In genomic region chr6:72374172-72374571, GRCh38 we compare ENCODE assay signal across 20 cellular contexts.
DNase-seq lines count a peak whose midpoint lies in the region; ATAC-seq, FAIRE-seq and TF ChIP-seq lines count a peak whose summit lies in the region.
"Had no signal": no experiment of that assay in that cellular context is flagged by ENCODE, and none has a peak within 500 bp of the region (broad histone marks: within the 10 kb centered on the region; RNA-seq: fewer than 3 reads in every experiment).

No MANE protein-coding gene starts in this region.

- in situ Hi-C loops in HepG2 (cut with HindIII; ENCODE audit: extremely low pct_ligation_motif_present, low pct_unique_long_range_greater_than_20kb), result no loop called here
- in situ Hi-C loops in K562 (cut with MboI), result no loop called here

- POLR2A ChIA-PET in HepG2 (lab: Yijun Ruan, JAX), result no interaction called here
- POLR2A ChIA-PET in K562 (lab: Yijun Ruan, JAX), result interaction anchor here (1.2 to 1.5 kb wide), 2 partner anchors 8 to 18 kb away, joined by 3 read pairs; no protein-coding TSS in a partner anchor

- H3K27me3 ChIP-seq in HepG2 (ENCODE audit: control insufficient read depth in 1 of 2, insufficient read depth in 2 of 2, low read length in 2 of 2), result no peaks in the 10 kb centered on the region
- no peaks in the 10 kb centered on the region for H3K27me3 ChIP-seq in right lobe of liver
- no peaks in the 10 kb centered on the region for H3K27me3 ChIP-seq in SJCRH30
- H3K27me3 ChIP-seq in K562 (ENCODE audit: control insufficient read depth in 2 of 2, insufficient read depth in 2 of 2, low read length in 2 of 2), result peaks cover 0 to 5% of the 10 kb centered on the region in 2 experiments; a peak in 2 of 5 replicates
- H3K27me3 ChIP-seq in right atrium auricular region, result no peaks in the 10 kb centered on the region
- H3K27me3 ChIP-seq: BE2C; BLaER1 treated with 17β-estradiol and CSF1 and Interleukin-3, amounts not matched to agents 10 nM and 100 nM had no signal

- ATAC-seq in HepG2, result no peak
- no peak for ATAC-seq in right lobe of liver
- ATAC-seq in K562, result no peak
- ATAC-seq in GM19035 (IDR thresholded peaks at IDR 0.05; ENCODE audit: unreplicated experiment), result no peak
- ATAC-seq: HCT116 had no signal

- DNase-seq in HepG2 (ENCODE audit: low spot score), result no peak
- no peak for DNase-seq in right lobe of liver
- no peak for DNase-seq in SJCRH30
- no peak for DNase-seq in K562 (ENCODE audit: extremely low read depth in 1 of 4, low spot score in 3 of 4)
- no peak for DNase-seq in COLO829 (ENCODE audit: low spot score)
- DNase-seq in right atrium auricular region (ENCODE audit: low spot score), result no peak
- DNase-seq: ACHN; AML-193; BE2C; Calu3; CD4-positive, alpha-beta T cell; CD8-positive, alpha-beta memory T cell; DND-41 had no signal

- no peaks in the 10 kb centered on the region for H3K79me2 ChIP-seq in HepG2 (ENCODE audit: insufficient read depth, low read length)
- no peaks in the 10 kb centered on the region for H3K79me2 ChIP-seq in K562 (ENCODE audit: control insufficient read depth, insufficient read depth, low read length)

- H3K4me3 ChIP-seq in HepG2 (replicated peaks in 1 of 3; ENCODE audit: insufficient read depth in 1 of 3, low read depth in 2 of 3, low read length in 3 of 3) (no peak overlapping the region), right lobe of liver (no peak overlapping the region), SJCRH30 (no peak overlapping the region), K562 (no peak overlapping the region), right atrium auricular region (no peak overlapping the region)
- H3K4me3 ChIP-seq: BLaER1 treated with 17β-estradiol and CSF1 and Interleukin-3, amounts not matched to agents 10 nM and 100 nM; GM23338 had no signal

- no peak overlapping the region for H3K27ac ChIP-seq in HepG2 (ENCODE audit: extremely low read length, insufficient read depth, low read length)
- no peak overlapping the region for H3K27ac ChIP-seq in right lobe of liver
- H3K27ac ChIP-seq in SJCRH30, result peak overlapping the region; percentile 27
- no peak overlapping the region for H3K27ac ChIP-seq in K562 (ENCODE audit: extremely low read depth, low read depth, low read length)
- H3K27ac ChIP-seq in right atrium auricular region, result no peak overlapping the region
- H3K27ac ChIP-seq: 22Rv1; BLaER1 treated with 17β-estradiol and CSF1 and Interleukin-3, amounts not matched to agents 10 nM and 100 nM had no signal

- 46% methylated on average over 3 of the region's 3 CpGs for WGBS in HepG2 (ENCODE audit: low lambda C conversion rate)
- WGBS in right lobe of liver (ENCODE audit: insufficient coverage, low coverage, low lambda C conversion rate, missing lambda C conversion rate), result 73% methylated on average over 3 of the region's 3 CpGs
- 0% methylated on average over 3 of the region's 3 CpGs for WGBS in K562 (ENCODE audit: insufficient coverage, low coverage, missing lambda C conversion rate)

- TF ChIP-seq CTCF in HepG2 (CRISPR knock-in tag; IDR thresholded peaks at IDR 0.05) (no peak), right lobe of liver (IDR thresholded peaks at IDR 0.05) (no peak), K562 (IDR thresholded peaks at IDR 0.05 in 2 of 3, conservative IDR thresholded peaks at IDR 0.05 in 1 of 3; ENCODE audit: insufficient read depth in 2 of 3, low read depth in 1 of 3, low read length in 3 of 3) (no peak), right atrium auricular region (IDR thresholded peaks at IDR 0.05) (no peak)

- no peaks in the 10 kb centered on the region for H3K36me3 ChIP-seq in HepG2 (replicated peaks in 1 of 2; ENCODE audit: control insufficient read depth in 1 of 2, insufficient read depth in 2 of 2, low read length in 2 of 2)
- H3K36me3 ChIP-seq in right lobe of liver, result no peaks in the 10 kb centered on the region
- H3K36me3 ChIP-seq in SJCRH30, result no peaks in the 10 kb centered on the region
- no peaks in the 10 kb centered on the region for H3K36me3 ChIP-seq in K562 (ENCODE audit: control insufficient read depth, insufficient read depth, low read length)
- H3K36me3 ChIP-seq in right atrium auricular region, result no peaks in the 10 kb centered on the region
- H3K36me3 ChIP-seq: BE2C; BLaER1 treated with 17β-estradiol and CSF1 and Interleukin-3, amounts not matched to agents 10 nM and 100 nM had no signal

- no peak for TF ChIP-seq EP300 in HepG2 (IDR thresholded peaks at IDR 0.05; ENCODE audit: low read depth in 2 of 2, low read length in 2 of 2)
- no peak for TF ChIP-seq EP300 in HepG2 (CRISPR knock-in tag; IDR thresholded peaks at IDR 0.05; ENCODE audit: borderline replicate concordance)
- no peak for TF ChIP-seq EP300 in K562 (IDR thresholded peaks at IDR 0.05; ENCODE audit: low read length)

- CTCF ChIA-PET in HepG2 (lab: Yijun Ruan, JAX; ENCODE audit: low intra/inter-chr PET ratio, low total read pairs) (no interaction called here), K562 (lab: Yijun Ruan, JAX; ENCODE audit: low intra/inter-chr PET ratio) (interaction anchor here (0.6 kb wide), 1 partner anchor 983 kb away, joined by 3 read pairs; no protein-coding TSS in a partner anchor)

- FAIRE-seq in HepG2 (lab: Jason Lieb, UNC) (no peak), K562 (lab: Jason Lieb, UNC) (no peak)
- FAIRE-seq: A204.1, G401.6 had no signal

- H3K9me3 ChIP-seq in HepG2 (ENCODE audit: low read length) (no peaks in the 10 kb centered on the region), right lobe of liver (no peaks in the 10 kb centered on the region), SJCRH30 (replicated peaks) (no peaks in the 10 kb centered on the region), K562 (replicated peaks; ENCODE audit: control insufficient read depth, insufficient read depth, low read depth, low read length) (no peaks in the 10 kb centered on the region), right atrium auricular region (no peaks in the 10 kb centered on the region)
- H3K9me3 ChIP-seq: BE2C; BLaER1 treated with 17β-estradiol and CSF1 and Interleukin-3, amounts not matched to agents 10 nM and 100 nM had no signal

- H3K4me2 ChIP-seq in HepG2 (ENCODE audit: low read depth, low read length), result no peak overlapping the region
- H3K4me2 ChIP-seq in K562 (ENCODE audit: insufficient read depth, low read length), result no peak overlapping the region
- H3K4me2 ChIP-seq: BLaER1 treated with 17β-estradiol and CSF1 and Interleukin-3, amounts not matched to agents 10 nM and 100 nM; GM23338 had no signal

- H3K4me1 ChIP-seq in HepG2 (ENCODE audit: insufficient read depth, low read length) (no peaks in the 10 kb centered on the region), right lobe of liver (no peaks in the 10 kb centered on the region), SJCRH30 (peaks cover 15% of the 10 kb centered on the region), K562 (replicated peaks in 1 of 2; ENCODE audit: control insufficient read depth in 2 of 2, insufficient read depth in 2 of 2, low read length in 2 of 2) (no peaks in the 10 kb centered on the region), right atrium auricular region (no peaks in the 10 kb centered on the region)
- H3K4me1 ChIP-seq: BE2C; BLaER1 treated with 17β-estradiol and CSF1 and Interleukin-3, amounts not matched to agents 10 nM and 100 nM had no signal

- intact Hi-C loops in HepG2 (cut with micrococcal nuclease; ENCODE audit: unreplicated experiment), result no loop called here
- intact Hi-C loops in right lobe of liver (cut with DNase I), result no loop called here
- intact Hi-C loops in K562 (cut with micrococcal nuclease), result no loop called here

- TF ChIP-seq POLR2A in HepG2 (IDR thresholded peaks at IDR 0.05; ENCODE audit: insufficient read depth in 1 of 2, low read depth in 2 of 2, low read length in 2 of 2) (no peak), right lobe of liver (IDR thresholded peaks at IDR 0.05) (no peak), K562 (conservative IDR thresholded peaks at IDR 0.05) (no peak)

- TF ChIP-seq RAD21 in HepG2 (CRISPR knock-in tag; IDR thresholded peaks at IDR 0.05) (no peak), K562 (CRISPR knock-in tag; conservative IDR thresholded peaks at IDR 0.05 in 1 of 2, IDR thresholded peaks at IDR 0.05 in 1 of 2) (no peak)

- no peak overlapping the region for H3K9ac ChIP-seq in HepG2 (ENCODE audit: insufficient read depth, low read depth, low read length)
- H3K9ac ChIP-seq in K562 (ENCODE audit: insufficient read depth in 1 of 2, low read depth in 2 of 2, low read length in 2 of 2), result no peak overlapping the region
- H3K9ac ChIP-seq: BLaER1 treated with 17β-estradiol and CSF1 and Interleukin-3, amounts not matched to agents 10 nM and 100 nM had no signal

- BruUV-seq in HepG2 (replicated peaks; lab: Mats Ljungman, UMichigan) (no TSS peak), K562 (replicated peaks; lab: Mats Ljungman, UMichigan) (no TSS peak)

- H4K20me1 ChIP-seq in HepG2 (ENCODE audit: insufficient read depth, low read length), result no peaks in the 10 kb centered on the region
- no peaks in the 10 kb centered on the region for H4K20me1 ChIP-seq in K562 (replicated peaks; ENCODE audit: control insufficient read depth, insufficient read depth, low read length)
- H4K20me1 ChIP-seq: BLaER1 treated with 17β-estradiol and CSF1 and Interleukin-3, amounts not matched to agents 10 nM and 100 nM had no signal

- no peak overlapping the region for H2AFZ ChIP-seq in HepG2 (ENCODE audit: low read length)
- H2AFZ ChIP-seq in K562 (ENCODE audit: low read depth, low read length), result no peak overlapping the region
- H2AFZ ChIP-seq: GM23338 had no signal

- no peaks in the 10 kb centered on the region for H3K9me1 ChIP-seq in K562 (ENCODE audit: control insufficient read depth, insufficient read depth, low read length)

TF ChIP-seq in HepG2, 621 proteins besides CTCF, POLR2A, EP300 and RAD21 (continues in another document):
- TF ChIP-seq ZBTB25 (CRISPR knock-in tag; IDR thresholded peaks at IDR 0.05), result no peak

TF ChIP-seq in K562, 482 proteins besides CTCF, POLR2A, EP300 and RAD21 (continues in another document):
- no peak for TF ChIP-seq ZNF398 (CRISPR knock-in tag; IDR thresholded peaks at IDR 0.05)

Comparison
In these comparisons a context has a peak if more than half of its experiments do, and no peak if none do; other contexts are left out.
1. Of the 241 proteins assayed by ChIP-seq in both HepG2 and K562: peak only in HepG2: none; only in K562: MAFG; in both: MAFF and MAFK; in neither: 238.